1 cellular context compared by ENCODE assay signal in the genomic region with DNA sequence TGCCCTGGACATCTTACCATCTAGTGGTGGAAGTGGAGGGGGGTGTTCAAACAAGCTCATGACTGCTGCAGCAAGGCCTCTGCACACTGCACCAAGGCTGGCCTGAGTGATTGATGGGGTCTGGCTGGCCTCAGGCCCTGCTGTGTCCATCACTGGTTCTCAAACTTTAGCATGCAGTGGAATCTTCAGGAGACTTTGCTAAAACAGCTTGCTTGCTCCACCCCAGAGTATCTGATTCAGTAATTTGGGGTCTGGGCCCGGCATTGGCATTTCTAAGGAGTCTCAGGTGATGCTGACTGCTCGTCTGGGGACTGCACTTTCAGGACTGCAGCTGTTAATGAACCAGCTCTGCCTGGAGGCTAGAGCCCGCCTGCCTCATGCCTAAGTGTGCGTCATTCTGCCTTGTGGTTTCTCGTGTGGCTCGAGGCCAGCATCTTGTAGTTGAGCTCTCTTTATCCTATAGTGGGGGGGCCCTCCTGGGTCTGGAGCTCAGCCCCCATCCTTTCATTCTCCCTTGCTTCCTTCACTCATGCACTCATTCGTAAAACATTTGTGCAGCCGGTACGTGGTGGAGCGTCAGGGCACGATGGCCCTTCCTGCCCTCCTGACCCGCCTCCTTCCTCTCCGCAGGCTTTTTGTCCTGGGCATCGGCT.
TF ChIP-seq lines count a peak whose summit lies in the region.

No MANE protein-coding gene starts in this region.

TF ChIP-seq in SK-N-SH, 30 proteins besides CTCF, POLR2A, EP300 and RAD21 (continued from another document):
- TF ChIP-seq, protein P1, sequence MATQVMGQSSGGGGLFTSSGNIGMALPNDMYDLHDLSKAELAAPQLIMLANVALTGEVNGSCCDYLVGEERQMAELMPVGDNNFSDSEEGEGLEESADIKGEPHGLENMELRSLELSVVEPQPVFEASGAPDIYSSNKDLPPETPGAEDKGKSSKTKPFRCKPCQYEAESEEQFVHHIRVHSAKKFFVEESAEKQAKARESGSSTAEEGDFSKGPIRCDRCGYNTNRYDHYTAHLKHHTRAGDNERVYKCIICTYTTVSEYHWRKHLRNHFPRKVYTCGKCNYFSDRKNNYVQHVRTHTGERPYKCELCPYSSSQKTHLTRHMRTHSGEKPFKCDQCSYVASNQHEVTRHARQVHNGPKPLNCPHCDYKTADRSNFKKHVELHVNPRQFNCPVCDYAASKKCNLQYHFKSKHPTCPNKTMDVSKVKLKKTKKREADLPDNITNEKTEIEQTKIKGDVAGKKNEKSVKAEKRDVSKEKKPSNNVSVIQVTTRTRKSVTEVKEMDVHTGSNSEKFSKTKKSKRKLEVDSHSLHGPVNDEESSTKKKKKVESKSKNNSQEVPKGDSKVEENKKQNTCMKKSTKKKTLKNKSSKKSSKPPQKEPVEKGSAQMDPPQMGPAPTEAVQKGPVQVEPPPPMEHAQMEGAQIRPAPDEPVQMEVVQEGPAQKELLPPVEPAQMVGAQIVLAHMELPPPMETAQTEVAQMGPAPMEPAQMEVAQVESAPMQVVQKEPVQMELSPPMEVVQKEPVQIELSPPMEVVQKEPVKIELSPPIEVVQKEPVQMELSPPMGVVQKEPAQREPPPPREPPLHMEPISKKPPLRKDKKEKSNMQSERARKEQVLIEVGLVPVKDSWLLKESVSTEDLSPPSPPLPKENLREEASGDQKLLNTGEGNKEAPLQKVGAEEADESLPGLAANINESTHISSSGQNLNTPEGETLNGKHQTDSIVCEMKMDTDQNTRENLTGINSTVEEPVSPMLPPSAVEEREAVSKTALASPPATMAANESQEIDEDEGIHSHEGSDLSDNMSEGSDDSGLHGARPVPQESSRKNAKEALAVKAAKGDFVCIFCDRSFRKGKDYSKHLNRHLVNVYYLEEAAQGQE (IDR thresholded peaks at IDR 0.05; ENCODE audit: low read depth, low read length): peak; percentile 53; the same call in 1 of the 2 replicates
- peak; percentile 98 for TF ChIP-seq NFIC (IDR thresholded peaks at IDR 0.05; ENCODE audit: borderline replicate concordance)
- peak; percentile 34; the same call in 1 of the 2 replicates for TF ChIP-seq FOXM1 (IDR thresholded peaks at IDR 0.05; ENCODE audit: low read depth)
- TF ChIP-seq, protein P2, sequence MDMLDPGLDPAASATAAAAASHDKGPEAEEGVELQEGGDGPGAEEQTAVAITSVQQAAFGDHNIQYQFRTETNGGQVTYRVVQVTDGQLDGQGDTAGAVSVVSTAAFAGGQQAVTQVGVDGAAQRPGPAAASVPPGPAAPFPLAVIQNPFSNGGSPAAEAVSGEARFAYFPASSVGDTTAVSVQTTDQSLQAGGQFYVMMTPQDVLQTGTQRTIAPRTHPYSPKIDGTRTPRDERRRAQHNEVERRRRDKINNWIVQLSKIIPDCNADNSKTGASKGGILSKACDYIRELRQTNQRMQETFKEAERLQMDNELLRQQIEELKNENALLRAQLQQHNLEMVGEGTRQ (IDR thresholded peaks at IDR 0.05; ENCODE audit: borderline replicate concordance, low read depth, low read length): no peak
- peak; percentile 91 for TF ChIP-seq TCF12 (IDR thresholded peaks at IDR 0.05)
- TF ChIP-seq PBX3 (IDR thresholded peaks at IDR 0.05): peak; percentile 94
- TF ChIP-seq, protein P3, sequence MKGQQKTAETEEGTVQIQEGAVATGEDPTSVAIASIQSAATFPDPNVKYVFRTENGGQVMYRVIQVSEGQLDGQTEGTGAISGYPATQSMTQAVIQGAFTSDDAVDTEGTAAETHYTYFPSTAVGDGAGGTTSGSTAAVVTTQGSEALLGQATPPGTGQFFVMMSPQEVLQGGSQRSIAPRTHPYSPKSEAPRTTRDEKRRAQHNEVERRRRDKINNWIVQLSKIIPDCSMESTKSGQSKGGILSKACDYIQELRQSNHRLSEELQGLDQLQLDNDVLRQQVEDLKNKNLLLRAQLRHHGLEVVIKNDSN (IDR thresholded peaks at IDR 0.05; ENCODE audit: borderline replicate concordance, low read depth): no peak
- no peak for TF ChIP-seq CHD2 (IDR thresholded peaks at IDR 0.05; ENCODE audit: low read length, partially characterized antibody)
- TF ChIP-seq TAF1 (IDR thresholded peaks at IDR 0.05; ENCODE audit: borderline replicate concordance, low read depth, low read length): 0 out of 2 replicates have a peak, but pooled peaks have one; percentile 24
- no peak; the same call in 1 of the 2 replicates for TF ChIP-seq YY1 (IDR thresholded peaks at IDR 0.05; ENCODE audit: low read depth)
- TF ChIP-seq POLR2AphosphoS5 (IDR thresholded peaks at IDR 0.05; ENCODE audit: low read depth, low read length): peak; percentile 70
- TF ChIP-seq IRF3 (IDR thresholded peaks at IDR 0.05; ENCODE audit: low read depth, low read length): no peak
- TF ChIP-seq ELF1 (IDR thresholded peaks at IDR 0.05): peak; percentile 74; the same call in 1 of the 2 replicates
- no peak for TF ChIP-seq EZH2phosphoT487 (IDR thresholded peaks at IDR 0.05; ENCODE audit: borderline replicate concordance, low read depth)
- TF ChIP-seq RFX5 (IDR thresholded peaks at IDR 0.05; ENCODE audit: low read length): no peak
- TF ChIP-seq MAX (IDR thresholded peaks at IDR 0.05; ENCODE audit: low read depth): peak; percentile 94
- peak; percentile 90 for TF ChIP-seq JUND (IDR thresholded peaks at IDR 0.05)
- peak; percentile 93; the same call in 1 of the 2 replicates for TF ChIP-seq FOSL2 (IDR thresholded peaks at IDR 0.05; ENCODE audit: borderline replicate concordance, low read depth)
- TF ChIP-seq RCOR1 (IDR thresholded peaks at IDR 0.05; ENCODE audit: low read length): no peak
- TF ChIP-seq NRF1 (IDR thresholded peaks at IDR 0.05; ENCODE audit: low read depth, low read length): no peak
